In genomic region chr17:13728751-13729150, GRCh38 we compare ENCODE assay signal across 29 cellular contexts.
DNase-seq lines count a peak whose midpoint lies in the region; ATAC-seq and TF ChIP-seq lines count a peak whose summit lies in the region.
"Had no signal": no experiment of that assay in that cellular context is flagged by ENCODE, and none has a peak within 500 bp of the region (broad histone marks: within the 10 kb centered on the region; RNA-seq: fewer than 3 reads in every experiment).

No MANE protein-coding gene starts in this region.

- CTCF ChIA-PET in RWPE1 (lab: Yijun Ruan, JAX): no interaction called here

- peaks cover 0 to 1% of the 10 kb centered on the region in 2 donors for H3K36me3 Mint-ChIP-seq in activated T-cell treated with anti-CD3 and anti-CD28 coated beads, Interleukin-2, amount 50 U/mL, for 72 hours (ENCODE audit: insufficient read depth in 2 of 2)
- H3K36me3 Mint-ChIP-seq: T-cell had no signal

- peak overlapping the region; percentile 12; the same call in 1 of the 2 replicates for H3K9ac ChIP-seq in GM23248

- peaks cover 33% of the 10 kb centered on the region for H3K4me1 ChIP-seq in ACC112 (ENCODE audit: control insufficient read depth, insufficient read depth, low read length, unreplicated experiment)
- H3K4me1 ChIP-seq in GM23248 (ENCODE audit: insufficient read depth): peaks cover 46% of the 10 kb centered on the region
- no peaks in the 10 kb centered on the region for H3K4me1 ChIP-seq in tibial artery
- H3K4me1 ChIP-seq: esophagus muscularis mucosa had no signal

- H3K27me3 ChIP-seq in ACC112 (ENCODE audit: insufficient read depth, low read length): no peaks in the 10 kb centered on the region
- H3K27me3 ChIP-seq in GM23248 (replicated peaks; ENCODE audit: insufficient read depth): no peaks in the 10 kb centered on the region
- H3K27me3 ChIP-seq in tibial artery: no peaks in the 10 kb centered on the region
- H3K27me3 ChIP-seq: esophagus muscularis mucosa had no signal

- in situ Hi-C loops in GM23248 (cut with MboI): no loop called here

- no peak overlapping the region for H2AFZ ChIP-seq in ACC112 (ENCODE audit: low read length, unreplicated experiment)
- H2AFZ ChIP-seq in GM23248: peak overlapping the region; percentile 28; the same call in 1 of the 2 replicates

- TF ChIP-seq CTCF in RWPE1 (conservative IDR thresholded peaks at IDR 0.05; ENCODE audit: low read depth) (no peak), foreskin fibroblast (IDR thresholded peaks at IDR 0.05; ENCODE audit: low read depth, low read length) (no peak), tibial artery (IDR thresholded peaks at IDR 0.05) (no peak)

- H3K27ac ChIP-seq in ACC112 (ENCODE audit: low read depth, low read length): peak overlapping the region; percentile 83
- peak overlapping the region; percentile 68 for H3K27ac ChIP-seq in GM23248
- no peak overlapping the region for H3K27ac ChIP-seq in RWPE1
- H3K27ac ChIP-seq in tibial artery: no peak overlapping the region
- H3K27ac ChIP-seq: A549, C4-2B, esophagus muscularis mucosa had no signal

- no peaks in the 10 kb centered on the region for H3K4me1 Mint-ChIP-seq in activated T-cell treated with anti-CD3 and anti-CD28 coated beads, Interleukin-2, amount 50 U/mL, for 72 hours (ENCODE audit: low read depth)
- H3K4me1 Mint-ChIP-seq: activated CD4-positive, alpha-beta T cell treated with anti-CD3 and anti-CD28 coated beads, Interleukin-2, amount 10 ng/mL, durations not matched to agents 24 days and 14 days; naive B cell; T-cell had no signal

- H3K36me3 ChIP-seq in ACC112 (ENCODE audit: insufficient read depth, low read length): no peaks in the 10 kb centered on the region
- no peaks in the 10 kb centered on the region for H3K36me3 ChIP-seq in GM23248 (ENCODE audit: low read depth)
- H3K36me3 ChIP-seq in tibial artery: no peaks in the 10 kb centered on the region
- H3K36me3 ChIP-seq: esophagus muscularis mucosa had no signal

- no peaks in the 10 kb centered on the region for H3K9me2 ChIP-seq in GM23248 (ENCODE audit: insufficient read depth)

- H3K27ac Mint-ChIP-seq in activated T-cell treated with anti-CD3 and anti-CD28 coated beads, Interleukin-2, amount 50 U/mL, for 72 hours: no peak overlapping the region
- H3K27ac Mint-ChIP-seq: activated CD4-positive, alpha-beta T cell treated with anti-CD3 and anti-CD28 coated beads, Interleukin-2, amount 10 ng/mL, durations not matched to agents 24 days and 14 days; activated naive CD4-positive, alpha-beta T cell treated with anti-CD3 and anti-CD28 coated beads, Interleukin-2, amount 50 U/mL, for 72 hours; activated T-helper 1 cell treated with anti-CD3 and anti-CD28 coated beads, Interleukin-12 subunit alpha, Interleukin-12 subunit beta, Interleukin-2, Interleukin-4 antibody, amounts not matched to agents 30 ng/mL and 10 ng/mL and 1 ng/mL, durations not matched to agents 14 hours and 24 hours and 36 hours; naive B cell; T-cell had no signal

- DNase-seq in GM23248: peak; percentile 83
- peak; percentile 39 for DNase-seq in RWPE1 (ENCODE audit: low spot score)
- DNase-seq in foreskin fibroblast: peak; percentile 81 to 84
- DNase-seq in NCI-H748 (lab: John Stamatoyannopoulos, UW; ENCODE audit: unreplicated experiment): no peak
- no peak for DNase-seq in tibial artery
- DNase-seq in activated T-cell treated with anti-CD3 and anti-CD28 coated beads, Interleukin-2, amount 50 U/mL, for 72 hours: no peak
- DNase-seq: activated CD4-positive, alpha-beta T cell treated with anti-CD3 and anti-CD28 coated beads, Interleukin-2, amount 10 ng/mL, durations not matched to agents 24 days and 14 days; aorta; cerebellar nuclear complex; glutamatergic neuron; KBM-7; left cardiac atrium; naive B cell; NCI-H187; NCI-H526 treated with DMSO at 0.1 percent for 48 hours; nucleus accumbens; retina; SHP77; stimulated activated CD4-positive, alpha-beta T cell treated with anti-CD3 and anti-CD28 coated beads, Interleukin-12 subunit alpha, Interleukin-12 subunit beta, amount 100 ng/mL, for 4 hours; stimulated activated CD4-positive, alpha-beta T cell treated with anti-CD3 and anti-CD28 coated beads, Interleukin-4, amount 100 ng/mL, for 4 hours; T-cell; trophoblast cell had no signal

- H3K79me2 ChIP-seq in ACC112 (ENCODE audit: control insufficient read depth, insufficient read depth, low read length, unreplicated experiment) (no peaks in the 10 kb centered on the region), GM23248 (ENCODE audit: insufficient read depth) (no peaks in the 10 kb centered on the region)

- WGBS in GM23248 (ENCODE audit: low coverage in 1 of 2, low lambda C conversion rate in 2 of 2, missing lambda C conversion rate in 2 of 2), 2 experiments: 0 to 1% methylated on average over 4 of the region's 4 CpGs

- no peaks in the 10 kb centered on the region for H4K20me1 ChIP-seq in GM23248 (ENCODE audit: insufficient read depth)

- H3K4me3 ChIP-seq in ACC112 (ENCODE audit: low read depth, low read length): no peak overlapping the region
- H3K4me3 ChIP-seq in GM23248: 0 out of 2 replicates have a peak overlapping the region, but pooled peaks have one; percentile 37
- H3K4me3 ChIP-seq in foreskin fibroblast (ENCODE audit: low read depth in 1 of 2, low read length in 2 of 2): no peak overlapping the region
- H3K4me3 ChIP-seq in tibial artery: no peak overlapping the region
- H3K4me3 ChIP-seq: A549, esophagus muscularis mucosa had no signal

- H3F3A ChIP-seq in GM23248 (ENCODE audit: insufficient read depth): peaks cover 25% of the 10 kb centered on the region

- intact Hi-C loops in tibial artery (cut with DNase I; ENCODE audit: low total_unique reads): no loop called here

- peaks cover 0 to 4% of the 10 kb centered on the region in 2 donors for H3K9me3 Mint-ChIP-seq in activated T-cell treated with anti-CD3 and anti-CD28 coated beads, Interleukin-2, amount 50 U/mL, for 72 hours

- H3K4me3 Mint-ChIP-seq in activated T-cell treated with anti-CD3 and anti-CD28 coated beads, Interleukin-2, amount 50 U/mL, for 72 hours: no peak overlapping the region
- H3K4me3 Mint-ChIP-seq: activated CD4-positive, alpha-beta T cell treated with anti-CD3 and anti-CD28 coated beads, Interleukin-2, amount 10 ng/mL, durations not matched to agents 24 days and 14 days; activated T-helper 1 cell treated with anti-CD3 and anti-CD28 coated beads, Interleukin-12 subunit alpha, Interleukin-12 subunit beta, Interleukin-2, Interleukin-4 antibody, amounts not matched to agents 30 ng/mL and 10 ng/mL and 1 ng/mL, durations not matched to agents 14 hours and 24 hours and 36 hours; naive B cell; T-cell had no signal

- POLR2A ChIA-PET in RWPE1 (lab: Yijun Ruan, JAX; ENCODE audit: low non-redundant PET): no interaction called here

- peaks cover under 1% of the 10 kb centered on the region for H3K27me3 Mint-ChIP-seq in activated T-cell treated with anti-CD3 and anti-CD28 coated beads, Interleukin-2, amount 50 U/mL, for 72 hours (ENCODE audit: low read depth)

- H3K4me2 ChIP-seq in GM23248 (ENCODE audit: unreplicated experiment): peak overlapping the region; percentile 59
- H3K4me2 ChIP-seq: A549 had no signal

- no peaks in the 10 kb centered on the region for H3K9me3 ChIP-seq in GM23248 (ENCODE audit: low read depth)
- no peaks in the 10 kb centered on the region for H3K9me3 ChIP-seq in tibial artery
- H3K9me3 ChIP-seq: A549, esophagus muscularis mucosa had no signal

- no peak for ATAC-seq in activated T-cell treated with anti-CD3 and anti-CD28 coated beads, Interleukin-2, amount 50 U/mL, for 72 hours (replicated peaks in 1 of 2)
- ATAC-seq in GM18858 (IDR thresholded peaks at IDR 0.05; ENCODE audit: unreplicated experiment): no peak
- ATAC-seq: A549; activated naive CD4-positive, alpha-beta T cell treated with anti-CD3 and anti-CD28 coated beads, Interleukin-2, amount 50 U/mL, for 72 hours; left cardiac atrium; T-cell had no signal

Comparison
In these comparisons a context has a peak if more than half of its experiments do, and no peak if none do; other contexts are left out.
1. H3K27ac ChIP-seq: peak in ACC112 (single experiment) and GM23248 (single experiment); none in RWPE1 (single experiment) and tibial artery (0 of 2).
2. DNase-seq: peak in GM23248 (single experiment), RWPE1 (single experiment) and foreskin fibroblast (2 of 2); none in NCI-H748 (single experiment), tibial artery (0 of 2) and activated T-cell treated with anti-CD3 and anti-CD28 coated beads, Interleukin-2, amount 50 U/mL, for 72 hours (0 of 2).